37 cellular contexts compared by ENCODE assay signal in the genomic region with DNA sequence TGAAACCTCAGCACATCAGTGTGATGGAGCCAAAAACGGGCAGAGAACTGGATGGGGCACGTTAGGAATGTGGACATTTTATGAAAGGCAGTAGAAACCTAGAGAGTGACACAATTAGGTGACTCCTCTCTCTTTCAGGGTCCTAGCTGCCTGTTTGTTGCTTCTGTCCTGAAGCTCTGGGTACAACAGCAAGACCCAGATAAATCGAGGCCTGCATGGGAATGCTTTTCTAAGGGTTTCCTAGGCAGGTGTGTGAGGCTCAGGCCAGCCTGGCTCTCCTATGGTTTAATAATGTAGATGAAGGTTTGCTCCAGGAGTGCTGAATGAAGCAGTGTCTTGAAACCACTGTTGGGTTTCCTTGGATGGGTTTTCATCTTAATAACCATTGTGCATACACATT.
"Had no signal": no experiment of that assay in that cellular context is flagged by ENCODE, and none has a peak within 500 bp of the region (broad histone marks: within the 10 kb centered on the region; RNA-seq: fewer than 3 reads in every experiment).

No MANE protein-coding gene starts in this region.

- H3K4me1 ChIP-seq: adrenal gland, ascending aorta, body of pancreas, breast epithelium had no signal

- H3K36me3 ChIP-seq: adrenal gland, ascending aorta, brain microvascular endothelial cell, breast epithelium, cardiac muscle cell had no signal

- ATAC-seq: activated naive CD4-positive, alpha-beta T cell treated with anti-CD3 and anti-CD28 coated beads, Interleukin-2, amount 50 U/mL, for 72 hours; activated naive CD8-positive, alpha-beta T cell treated with anti-CD3 and anti-CD28 coated beads, Interleukin-2, amount 50 U/mL, for 24 hours; activated T-cell treated with anti-CD3 and anti-CD28 coated beads, Interleukin-2, amount 50 U/mL, for 4 hours; activated T-cell treated with anti-CD3 and anti-CD28 coated beads, Interleukin-2, amount 50 U/mL, for 72 hours; activated T-helper 17 cell treated with anti-CD3 and anti-CD28 coated beads, Interleukin-2, amount 50 U/mL, for 72 hours; body of pancreas had no signal

- H3K4me3 ChIP-seq: adrenal gland, ascending aorta, body of pancreas, breast epithelium, cardiac muscle cell had no signal

- H3K27me3 ChIP-seq: adrenal gland, ascending aorta, body of pancreas, brain microvascular endothelial cell, breast epithelium, cardiac muscle cell had no signal

- DNase-seq: activated effector memory CD4-positive, alpha-beta T cell treated with anti-CD3 and anti-CD28 coated beads, Interleukin-2, amount 50 U/mL, for 16 hours; activated effector memory CD4-positive, alpha-beta T cell treated with Interleukin-2 at 50 U/mL for 16 hours; activated gamma-delta T cell; activated gamma-delta T cell treated with Interleukin-2 at 50 U/mL for 16 hours; activated naive CD4-positive, alpha-beta T cell; activated naive CD4-positive, alpha-beta T cell treated with anti-CD3 and anti-CD28 coated beads for 36 hours; activated naive CD4-positive, alpha-beta T cell treated with anti-CD3 and anti-CD28 coated beads, Interleukin-2, amount 10 ng/mL, durations not matched to agents 7 days and 5 days; activated naive CD4-positive, alpha-beta T cell treated with anti-CD3 and anti-CD28 coated beads, Interleukin-2, amount 50 U/mL, for 16 hours; activated naive CD4-positive, alpha-beta T cell treated with Interleukin-2 at 50 U/mL for 16 hours; activated naive CD8-positive, alpha-beta T cell treated with anti-CD3 and anti-CD28 coated beads for 36 hours; activated naive CD8-positive, alpha-beta T cell treated with anti-CD3 and anti-CD28 coated beads, Interleukin-2, amount 10 ng/mL, durations not matched to agents 7 days and 5 days; activated naive CD8-positive, alpha-beta T cell treated with anti-CD3 and anti-CD28 coated beads, Interleukin-2, amount 50 U/mL, for 24 hours; activated T-cell treated with anti-CD3 and anti-CD28 coated beads, Interleukin-2, amount 50 U/mL, for 1 hour; activated T-cell treated with anti-CD3 and anti-CD28 coated beads, Interleukin-2, amount 50 U/mL, for 24 hours; activated T-cell treated with anti-CD3 and anti-CD28 coated beads, Interleukin-2, amount 50 U/mL, for 4 hours; activated T-cell treated with anti-CD3 and anti-CD28 coated beads, Interleukin-2, amount 50 U/mL, for 48 hours; activated T-cell treated with anti-CD3 and anti-CD28 coated beads, Interleukin-2, amount 50 U/mL, for 72 hours; adrenal gland; amniotic stem cell; amygdala; anterior cingulate cortex; aorta; body of pancreas; brain microvascular endothelial cell; central memory CD4-positive, alpha-beta T cell; cerebellar nuclear complex had no signal

- H3K27ac ChIP-seq: adrenal gland, ascending aorta, body of pancreas, brain microvascular endothelial cell, breast epithelium, cardiac muscle cell had no signal

- H3K4me1 Mint-ChIP-seq: activated naive CD4-positive, alpha-beta T cell treated with anti-CD3 and anti-CD28 coated beads, Interleukin-2, amount 10 ng/mL, durations not matched to agents 7 days and 5 days; activated naive CD4-positive, alpha-beta T cell treated with anti-CD3 and anti-CD28 coated beads, Interleukin-2, amount 50 U/mL, for 24 hours; activated naive CD8-positive, alpha-beta T cell treated with anti-CD3 and anti-CD28 coated beads for 36 hours; activated naive CD8-positive, alpha-beta T cell treated with anti-CD3 and anti-CD28 coated beads, Interleukin-2, amount 10 ng/mL, durations not matched to agents 7 days and 5 days; activated naive CD8-positive, alpha-beta T cell treated with anti-CD3 and anti-CD28 coated beads, Interleukin-2, amount 50 U/mL, for 24 hours; activated T-helper 17 cell treated with anti-CD3 and anti-CD28 coated beads, Interleukin-2, amount 50 U/mL, for 72 hours; brain; central memory CD8-positive, alpha-beta T cell had no signal

- H3K27me3 Mint-ChIP-seq: activated naive CD4-positive, alpha-beta T cell treated with anti-CD3 and anti-CD28 coated beads, Interleukin-2, amount 10 ng/mL, durations not matched to agents 7 days and 5 days; activated naive CD4-positive, alpha-beta T cell treated with anti-CD3 and anti-CD28 coated beads, Interleukin-2, amount 50 U/mL, for 24 hours; activated naive CD8-positive, alpha-beta T cell; activated naive CD8-positive, alpha-beta T cell treated with anti-CD3 and anti-CD28 coated beads, Interleukin-2, amount 10 ng/mL, durations not matched to agents 7 days and 5 days; activated naive CD8-positive, alpha-beta T cell treated with anti-CD3 and anti-CD28 coated beads, Interleukin-2, amount 50 U/mL, for 24 hours; activated T-cell treated with anti-CD3 and anti-CD28 coated beads, Interleukin-2, amount 50 U/mL, for 24 hours; activated T-helper 17 cell treated with anti-CD3 and anti-CD28 coated beads, Interleukin-2, amount 50 U/mL, for 72 hours; brain; central memory CD8-positive, alpha-beta T cell had no signal

- H3K4me3 Mint-ChIP-seq: activated naive CD4-positive, alpha-beta T cell treated with anti-CD3 and anti-CD28 coated beads for 36 hours; activated naive CD4-positive, alpha-beta T cell treated with anti-CD3 and anti-CD28 coated beads, Interleukin-2, amount 10 ng/mL, durations not matched to agents 7 days and 5 days; activated naive CD4-positive, alpha-beta T cell treated with anti-CD3 and anti-CD28 coated beads, Interleukin-2, amount 50 U/mL, for 24 hours; activated naive CD8-positive, alpha-beta T cell; activated naive CD8-positive, alpha-beta T cell treated with anti-CD3 and anti-CD28 coated beads for 36 hours; activated naive CD8-positive, alpha-beta T cell treated with anti-CD3 and anti-CD28 coated beads, Interleukin-2, amount 10 ng/mL, durations not matched to agents 7 days and 5 days; activated naive CD8-positive, alpha-beta T cell treated with anti-CD3 and anti-CD28 coated beads, Interleukin-2, amount 50 U/mL, for 24 hours; activated T-cell treated with anti-CD3 and anti-CD28 coated beads, Interleukin-2, amount 50 U/mL, for 24 hours; activated T-cell treated with anti-CD3 and anti-CD28 coated beads, Interleukin-2, amount 50 U/mL, for 4 hours; activated T-cell treated with anti-CD3 and anti-CD28 coated beads, Interleukin-2, amount 50 U/mL, for 72 hours; activated T-helper 1 cell treated with anti-CD3 and anti-CD28 coated beads, Interleukin-12 subunit alpha, Interleukin-12 subunit beta, Interleukin-2, Interleukin-4 antibody, amounts not matched to agents 30 ng/mL and 10 ng/mL and 1 ng/mL, durations not matched to agents 14 hours and 24 hours and 36 hours; activated T-helper 17 cell treated with anti-CD3 and anti-CD28 coated beads, Interleukin-2, amount 50 U/mL, for 72 hours; brain; central memory CD8-positive, alpha-beta T cell had no signal

- H3K36me3 Mint-ChIP-seq: activated naive CD4-positive, alpha-beta T cell treated with anti-CD3 and anti-CD28 coated beads, Interleukin-2, amount 10 ng/mL, durations not matched to agents 7 days and 5 days; activated naive CD4-positive, alpha-beta T cell treated with anti-CD3 and anti-CD28 coated beads, Interleukin-2, amount 50 U/mL, for 24 hours; activated naive CD4-positive, alpha-beta T cell treated with anti-CD3 and anti-CD28 coated beads, Interleukin-2, amount 50 U/mL, for 72 hours; activated naive CD8-positive, alpha-beta T cell; activated naive CD8-positive, alpha-beta T cell treated with anti-CD3 and anti-CD28 coated beads for 36 hours; activated naive CD8-positive, alpha-beta T cell treated with anti-CD3 and anti-CD28 coated beads, Interleukin-2, amount 10 ng/mL, durations not matched to agents 7 days and 5 days; brain had no signal

- H3K27ac Mint-ChIP-seq: activated naive CD4-positive, alpha-beta T cell treated with anti-CD3 and anti-CD28 coated beads for 36 hours; activated naive CD4-positive, alpha-beta T cell treated with anti-CD3 and anti-CD28 coated beads, Interleukin-2, amount 10 ng/mL, durations not matched to agents 7 days and 5 days; activated naive CD4-positive, alpha-beta T cell treated with anti-CD3 and anti-CD28 coated beads, Interleukin-2, amount 50 U/mL, for 24 hours; activated naive CD4-positive, alpha-beta T cell treated with anti-CD3 and anti-CD28 coated beads, Interleukin-2, amount 50 U/mL, for 72 hours; activated naive CD8-positive, alpha-beta T cell; activated naive CD8-positive, alpha-beta T cell treated with anti-CD3 and anti-CD28 coated beads for 36 hours; activated naive CD8-positive, alpha-beta T cell treated with anti-CD3 and anti-CD28 coated beads, Interleukin-2, amount 10 ng/mL, durations not matched to agents 7 days and 5 days; activated naive CD8-positive, alpha-beta T cell treated with anti-CD3 and anti-CD28 coated beads, Interleukin-2, amount 50 U/mL, for 24 hours; activated T-cell treated with anti-CD3 and anti-CD28 coated beads, Interleukin-2, amount 50 U/mL, for 24 hours; activated T-cell treated with anti-CD3 and anti-CD28 coated beads, Interleukin-2, amount 50 U/mL, for 72 hours; activated T-helper 1 cell treated with anti-CD3 and anti-CD28 coated beads, Interleukin-12 subunit alpha, Interleukin-12 subunit beta, Interleukin-2, Interleukin-4 antibody, amounts not matched to agents 30 ng/mL and 10 ng/mL and 1 ng/mL, durations not matched to agents 14 hours and 24 hours and 36 hours; activated T-helper 17 cell treated with anti-CD3 and anti-CD28 coated beads, Interleukin-2, amount 50 U/mL, for 72 hours; activated T-helper 2 cell treated with anti-CD3 and anti-CD28 coated beads, Interferon-gamma antibody, Interleukin-2, Interleukin-4, amounts not matched to agents 10 μg/mL and 5 μg/mL and 100 μg/mL, durations not matched to agents 14 hours and 24 hours and 36 hours; brain had no signal

- H3K9me3 Mint-ChIP-seq: activated naive CD4-positive, alpha-beta T cell treated with anti-CD3 and anti-CD28 coated beads for 36 hours; activated naive CD4-positive, alpha-beta T cell treated with anti-CD3 and anti-CD28 coated beads, Interleukin-2, amount 50 U/mL, for 24 hours; activated naive CD4-positive, alpha-beta T cell treated with anti-CD3 and anti-CD28 coated beads, Interleukin-2, amount 50 U/mL, for 72 hours; activated naive CD8-positive, alpha-beta T cell treated with anti-CD3 and anti-CD28 coated beads for 36 hours; activated naive CD8-positive, alpha-beta T cell treated with anti-CD3 and anti-CD28 coated beads, Interleukin-2, amount 10 ng/mL, durations not matched to agents 7 days and 5 days; activated naive CD8-positive, alpha-beta T cell treated with anti-CD3 and anti-CD28 coated beads, Interleukin-2, amount 50 U/mL, for 24 hours; activated T-cell treated with anti-CD3 and anti-CD28 coated beads, Interleukin-2, amount 50 U/mL, for 24 hours; activated T-cell treated with anti-CD3 and anti-CD28 coated beads, Interleukin-2, amount 50 U/mL, for 4 hours; activated T-helper 1 cell treated with anti-CD3 and anti-CD28 coated beads, Interleukin-12 subunit alpha, Interleukin-12 subunit beta, Interleukin-2, Interleukin-4 antibody, amounts not matched to agents 30 ng/mL and 10 ng/mL and 1 ng/mL, durations not matched to agents 14 hours and 24 hours and 36 hours; activated T-helper 17 cell treated with anti-CD3 and anti-CD28 coated beads, Interleukin-2, amount 50 U/mL, for 72 hours; activated T-helper 2 cell treated with anti-CD3 and anti-CD28 coated beads, Interferon-gamma antibody, Interleukin-2, Interleukin-4, amounts not matched to agents 10 μg/mL and 5 μg/mL and 100 μg/mL, durations not matched to agents 14 hours and 24 hours and 36 hours had no signal

- H3K9me3 ChIP-seq: adrenal gland, ascending aorta, body of pancreas, breast epithelium had no signal
